Comparison of ENCODE assay signal across 1 cellular context in genomic region chr13:33519561-33520479, GRCh38.
TF ChIP-seq lines count a peak whose summit lies in the region.

No MANE protein-coding gene starts in this region.

TF ChIP-seq in SK-N-SH, 30 proteins besides CTCF, POLR2A, EP300 and RAD21 (continued from another document):
- TF ChIP-seq, protein P1, sequence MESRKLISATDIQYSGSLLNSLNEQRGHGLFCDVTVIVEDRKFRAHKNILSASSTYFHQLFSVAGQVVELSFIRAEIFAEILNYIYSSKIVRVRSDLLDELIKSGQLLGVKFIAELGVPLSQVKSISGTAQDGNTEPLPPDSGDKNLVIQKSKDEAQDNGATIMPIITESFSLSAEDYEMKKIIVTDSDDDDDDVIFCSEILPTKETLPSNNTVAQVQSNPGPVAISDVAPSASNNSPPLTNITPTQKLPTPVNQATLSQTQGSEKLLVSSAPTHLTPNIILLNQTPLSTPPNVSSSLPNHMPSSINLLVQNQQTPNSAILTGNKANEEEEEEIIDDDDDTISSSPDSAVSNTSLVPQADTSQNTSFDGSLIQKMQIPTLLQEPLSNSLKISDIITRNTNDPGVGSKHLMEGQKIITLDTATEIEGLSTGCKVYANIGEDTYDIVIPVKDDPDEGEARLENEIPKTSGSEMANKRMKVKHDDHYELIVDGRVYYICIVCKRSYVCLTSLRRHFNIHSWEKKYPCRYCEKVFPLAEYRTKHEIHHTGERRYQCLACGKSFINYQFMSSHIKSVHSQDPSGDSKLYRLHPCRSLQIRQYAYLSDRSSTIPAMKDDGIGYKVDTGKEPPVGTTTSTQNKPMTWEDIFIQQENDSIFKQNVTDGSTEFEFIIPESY (IDR thresholded peaks at IDR 0.05; ENCODE audit: borderline replicate concordance, low read depth), result no peak
- TF ChIP-seq TCF12 (IDR thresholded peaks at IDR 0.05), result peak; percentile 58; the same call in 1 of the 2 replicates
- TF ChIP-seq, protein P2, sequence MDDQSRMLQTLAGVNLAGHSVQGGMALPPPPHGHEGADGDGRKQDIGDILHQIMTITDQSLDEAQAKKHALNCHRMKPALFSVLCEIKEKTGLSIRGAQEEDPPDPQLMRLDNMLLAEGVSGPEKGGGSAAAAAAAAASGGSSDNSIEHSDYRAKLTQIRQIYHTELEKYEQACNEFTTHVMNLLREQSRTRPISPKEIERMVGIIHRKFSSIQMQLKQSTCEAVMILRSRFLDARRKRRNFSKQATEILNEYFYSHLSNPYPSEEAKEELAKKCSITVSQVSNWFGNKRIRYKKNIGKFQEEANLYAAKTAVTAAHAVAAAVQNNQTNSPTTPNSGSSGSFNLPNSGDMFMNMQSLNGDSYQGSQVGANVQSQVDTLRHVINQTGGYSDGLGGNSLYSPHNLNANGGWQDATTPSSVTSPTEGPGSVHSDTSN (IDR thresholded peaks at IDR 0.05), result peak; percentile 10; the same call in 1 of the 2 replicates
- no peak for TF ChIP-seq NRF1 (IDR thresholded peaks at IDR 0.05; ENCODE audit: low read depth, low read length)
TF ChIP-seq in SK-N-SH: peak in this region for 3.
